Comparison of ENCODE assay signal across 8 cellular contexts in genomic region chr11:34356576-34356917, GRCh38. TPM values are rescaled to one million over a fixed set of nuclear protein-coding genes. Genes with fewer than 3 reads are reported as not detected.
A peak's percentile ranks its signal among the peaks of the same experiment; 100 is the strongest.
DNase-seq lines count a peak whose midpoint lies in the region; ATAC-seq and TF ChIP-seq lines count a peak whose summit lies in the region.

No MANE protein-coding gene starts in this region.

- H3K9ac ChIP-seq in IMR-90 (ENCODE audit: low read depth, low read length) (no peak overlapping the region), iPS-20b (ENCODE audit: low read depth, low read length) (peak overlapping the region; percentile 63; the same call in 1 of the 2 replicates)

- peaks cover 63% of the 10 kb centered on the region for H3K27me3 Mint-ChIP-seq in activated naive CD8-positive, alpha-beta T cell treated with anti-CD3 and anti-CD28 coated beads for 36 hours

- H4K8ac ChIP-seq in IMR-90 (ENCODE audit: low read depth in 2 of 2, low read length in 2 of 2): no peak overlapping the region

- no peak overlapping the region for H2BK120ac ChIP-seq in IMR-90 (ENCODE audit: low read depth, low read length)

- POLR2A ChIA-PET in IMR-90 (lab: Charles Lee; ENCODE audit: unreplicated experiment): interaction anchor here (0.6 kb wide), 1 partner anchor 182 kb away, joined by 14 read pairs; no protein-coding TSS in a partner anchor

- H4K20me1 ChIP-seq in IMR-90 (ENCODE audit: insufficient read depth, low read length): peaks cover 11% of the 10 kb centered on the region

- H3K23ac ChIP-seq in IMR-90 (ENCODE audit: low read depth, low read length): peak overlapping the region; percentile 40; the same call in 1 of the 2 replicates

- H3K9me3 Mint-ChIP-seq in activated naive CD8-positive, alpha-beta T cell treated with anti-CD3 and anti-CD28 coated beads for 36 hours: no peaks in the 10 kb centered on the region

- H3K27ac ChIP-seq in IMR-90 (ENCODE audit: insufficient read depth, low read length) (no peak overlapping the region), iPS-20b (ENCODE audit: low read length) (no peak overlapping the region)

- intact Hi-C loops in IMR-90 (cut with micrococcal nuclease): loop anchor here (5.0 kb wide), 1 partner anchor 499 kb away; no protein-coding TSS in a partner anchor

- TF ChIP-seq CTCF in BE2C (IDR thresholded peaks at IDR 0.05; ENCODE audit: low read depth, low read length): no peak
- no peak for TF ChIP-seq CTCF in IMR-90 (conservative IDR thresholded peaks at IDR 0.05; ENCODE audit: low read depth, low read length)

- H3K27ac Mint-ChIP-seq in activated naive CD8-positive, alpha-beta T cell treated with anti-CD3 and anti-CD28 coated beads for 36 hours: no peak overlapping the region

- H2BK15ac ChIP-seq in IMR-90 (ENCODE audit: low read depth, low read length): no peak overlapping the region

- no peak overlapping the region for H3K14ac ChIP-seq in IMR-90 (replicated peaks; ENCODE audit: low read depth, low read length)

- peak overlapping the region; percentile 56 for H3K4me3 Mint-ChIP-seq in activated naive CD8-positive, alpha-beta T cell treated with anti-CD3 and anti-CD28 coated beads for 36 hours

- in situ Hi-C loops in IMR-90 (cut with MboI; ENCODE audit: low sequenced_read_pairs): loop anchor here (5.0 kb wide), 2 partner anchors 179 to 359 kb away; no protein-coding TSS in a partner anchor

- peaks cover 1% of the 10 kb centered on the region for H3K36me3 Mint-ChIP-seq in activated naive CD8-positive, alpha-beta T cell treated with anti-CD3 and anti-CD28 coated beads for 36 hours

- peak overlapping the region; percentile 60 for H3K4me3 ChIP-seq in BE2C (ENCODE audit: low read depth, low read length)
- H3K4me3 ChIP-seq in IMR-90 (ENCODE audit: insufficient read depth, low read depth, low read length): peak overlapping the region; percentile 47
- peak overlapping the region; percentile 78 for H3K4me3 ChIP-seq in iPS-20b (ENCODE audit: low read length)

- H3K56ac ChIP-seq in IMR-90 (ENCODE audit: extremely low read depth, insufficient read depth, low read length): no peak overlapping the region

- no peak overlapping the region for H4K91ac ChIP-seq in IMR-90 (ENCODE audit: insufficient read depth, low read depth, low read length)

- H2BK20ac ChIP-seq in IMR-90 (ENCODE audit: low read depth, low read length): no peak overlapping the region

- no peak overlapping the region; the same call in 1 of the 2 replicates for H3K4ac ChIP-seq in IMR-90 (ENCODE audit: low read depth, low read length)

- no TSS peak for BruUV-seq in IMR-90 (replicated peaks; lab: Mats Ljungman, UMichigan)

- H3K4me1 ChIP-seq in BE2C: no peaks in the 10 kb centered on the region
- H3K4me1 ChIP-seq in IMR-90 (ENCODE audit: control insufficient read depth, insufficient read depth, low read length): peaks cover 6% of the 10 kb centered on the region; the same call in 1 of the 2 replicates
- H3K4me1 ChIP-seq in iPS-20b (ENCODE audit: insufficient read depth, low read length): peaks cover 9% of the 10 kb centered on the region

- DNase-seq in BE2C (peak; percentile 6), IMR-90 (peak; percentile 33), AML-193 (lab: John Stamatoyannopoulos, UW) (no peak), activated gamma-delta T cell (lab: John Stamatoyannopoulos, UW) (no peak)
- no peak for DNase-seq in activated naive CD8-positive, alpha-beta T cell treated with anti-CD3 and anti-CD28 coated beads for 36 hours
- DNase-seq in stimulated activated CD8-positive, alpha-beta memory T cell treated with anti-CD3 and anti-CD28 coated beads, Interleukin-4, amount 100 ng/mL, for 48 hours: peak; percentile 38

- ATAC-seq in IMR-90 (ENCODE audit: low read depth) (0 out of 2 replicates have a peak, but pooled peaks have one; percentile 0), GM21576 (IDR thresholded peaks at IDR 0.05; ENCODE audit: unreplicated experiment) (no peak)

- peaks cover 22% of the 10 kb centered on the region for H3K4me1 Mint-ChIP-seq in activated naive CD8-positive, alpha-beta T cell treated with anti-CD3 and anti-CD28 coated beads for 36 hours

- TF ChIP-seq RAD21 in IMR-90 (IDR thresholded peaks at IDR 0.05; ENCODE audit: low read length): no peak

- TF ChIP-seq POLR2A in IMR-90 (IDR thresholded peaks at IDR 0.05; ENCODE audit: low read depth, low read length): no peak

- H2AK9ac ChIP-seq in IMR-90 (replicated peaks; ENCODE audit: low read depth, low read length, poor library complexity): peak overlapping the region; percentile 52

- no peak overlapping the region for H2BK5ac ChIP-seq in IMR-90 (ENCODE audit: low read depth, low read length, poor library complexity, severe bottlenecking)

- peaks cover 8% of the 10 kb centered on the region; the same call in 1 of the 2 replicates for H3K27me3 ChIP-seq in BE2C
- peaks cover 16% of the 10 kb centered on the region for H3K27me3 ChIP-seq in IMR-90 (ENCODE audit: control insufficient read depth, insufficient read depth, low read length)
- H3K27me3 ChIP-seq in iPS-20b (ENCODE audit: insufficient read depth, low read length): peaks cover 40% of the 10 kb centered on the region

- dilution Hi-C loops in IMR-90 (cut with HindIII; ENCODE audit: low sequenced_read_pairs, unreplicated experiment): loop anchor here (10.0 kb wide), 1 partner anchor 92 kb away; no protein-coding TSS in a partner anchor

- no peak overlapping the region for H3K18ac ChIP-seq in IMR-90 (ENCODE audit: low read depth, low read length)

- CTCF ChIA-PET in IMR-90 (lab: Yijun Ruan, JAX): interaction anchor here (4.9 kb wide), 1 partner anchor 182 kb away, joined by 37 read pairs; no protein-coding TSS in a partner anchor

- H3K9me3 ChIP-seq in BE2C (no peaks in the 10 kb centered on the region), IMR-90 (ENCODE audit: control insufficient read depth, insufficient read depth, low read length) (no peaks in the 10 kb centered on the region), iPS-20b (ENCODE audit: insufficient read depth, low read depth, low read length) (no peaks in the 10 kb centered on the region)

- 0% methylated on average over 3 of the region's 19 CpGs; no CpG with 5 or more reads in 1 of the 2 experiments for WGBS in IMR-90 (ENCODE audit: extremely low coverage in 2 of 2, insufficient read length in 1 of 2), 2 experiments

- peaks cover 4% of the 10 kb centered on the region; the same call in 1 of the 2 replicates for H3K9me1 ChIP-seq in IMR-90 (ENCODE audit: insufficient read depth, low read length)

- H3K79me1 ChIP-seq in IMR-90 (ENCODE audit: low read depth in 1 of 2, low read length in 2 of 2): no peaks in the 10 kb centered on the region

- no peak overlapping the region for H4K5ac ChIP-seq in IMR-90 (ENCODE audit: low read depth, low read length)

- H3K4me2 ChIP-seq in IMR-90 (ENCODE audit: low read depth, low read length): peak overlapping the region; percentile 77

- no peak overlapping the region; the same call in 1 of the 2 replicates for H2AK5ac ChIP-seq in IMR-90 (ENCODE audit: low read depth, low read length)

- peak overlapping the region; percentile 89 for H2AFZ ChIP-seq in IMR-90 (replicated peaks; ENCODE audit: low read length, poor library complexity)

- H3K36me3 ChIP-seq in BE2C (no peaks in the 10 kb centered on the region), IMR-90 (ENCODE audit: control insufficient read depth, insufficient read depth, low read length) (no peaks in the 10 kb centered on the region), iPS-20b (ENCODE audit: insufficient read depth, low read depth, low read length) (no peaks in the 10 kb centered on the region)

TF ChIP-seq in IMR-90, 13 proteins besides CTCF, POLR2A, EP300 and RAD21:
- TF ChIP-seq USF2 (IDR thresholded peaks at IDR 0.05; ENCODE audit: low read depth, low read length) (no peak), FOS (IDR thresholded peaks at IDR 0.05; ENCODE audit: low read depth, low read length) (no peak), CHD1 (IDR thresholded peaks at IDR 0.05; ENCODE audit: low read depth, low read length) (no peak), RCOR1 (IDR thresholded peaks at IDR 0.05; ENCODE audit: insufficient replicate concordance, low read length) (no peak), RFX5 (IDR thresholded peaks at IDR 0.05; ENCODE audit: low read depth, low read length) (no peak), MAZ (IDR thresholded peaks at IDR 0.05; ENCODE audit: borderline replicate concordance, low read depth, low read length) (no peak), MAFK (IDR thresholded peaks at IDR 0.05; ENCODE audit: low read depth, low read length) (no peak)

RNA-seq across cellular contexts. Expression of gene ABTB2, which starts 1.3 kb away (rescaled TPM):
- polyA plus RNA-seq in BE2C (2012; ENCODE audit: insufficient read depth, insufficient read length, low read depth): 6.2 TPM
- 0.18 and 0.28 TPM in 2 replicates for total RNA-seq in IMR-90 (2012; rRNA removed)
- 2.0 and 2.2 TPM in 2 replicates for polyA plus RNA-seq in IMR-90 (2012; rRNA removed)
- polyA plus RNA-seq in IMR-90 (2012; cell fraction: cytosol; rRNA removed): 1.2 and 1.9 TPM in 2 replicates
- 2.8 and 5.6 TPM in 2 replicates for polyA plus RNA-seq in IMR-90 (2012; cell fraction: nucleus; rRNA removed; ENCODE audit: low replicate concordance)
- 1 to 10 TPM; 1.4 to 1.5 TPM for total RNA-seq in activated naive CD8-positive, alpha-beta T cell treated with anti-CD3 and anti-CD28 coated beads for 36 hours

Comparison
In these comparisons a context has a peak if more than half of its experiments do, and no peak if none do; other contexts are left out.
1. DNase-seq: peak in BE2C (single experiment), IMR-90 (single experiment) and stimulated activated CD8-positive, alpha-beta memory T cell treated with anti-CD3 and anti-CD28 coated beads, Interleukin-4, amount 100 ng/mL, for 48 hours (single experiment); none in activated naive CD8-positive, alpha-beta T cell treated with anti-CD3 and anti-CD28 coated beads for 36 hours (single experiment), AML-193 (0 of 2) and activated gamma-delta T cell (single experiment).
2. Peak in every context shown above with its lines, with median percentiles within 50 percentile points of each other: H3K4me3 ChIP-seq.